ENCODE assay signal across 9 cellular contexts in genomic region chr2:96147593-96148201, GRCh38. TPM values are rescaled to one million over a fixed set of nuclear protein-coding genes. Genes with fewer than 3 reads are reported as not detected.
DNase-seq lines count a peak whose midpoint lies in the region; ATAC-seq and TF ChIP-seq lines count a peak whose summit lies in the region.
"Had no signal": no experiment of that assay in that cellular context is flagged by ENCODE, and none has a peak within 500 bp of the region (broad histone marks: within the 10 kb centered on the region; RNA-seq: fewer than 3 reads in every experiment).

No MANE protein-coding gene starts in this region.

- H3K4me3 ChIP-seq in CD4-positive, CD25-positive, alpha-beta regulatory T cell (ENCODE audit: low read depth, low read length) = peak overlapping the region; percentile 26
- H3K4me3 ChIP-seq in HCT116 (replicated peaks in 1 of 2; ENCODE audit: low read depth in 1 of 2, low read length in 2 of 2) = no peak overlapping the region
- H3K4me3 ChIP-seq in naive thymus-derived CD4-positive, alpha-beta T cell (ENCODE audit: low read length) = peak overlapping the region; percentile 39
- H3K4me3 ChIP-seq: left lung had no signal

- H2AFZ ChIP-seq in HCT116 (ENCODE audit: low read depth, low read length, poor library complexity, severe bottlenecking) = no peak overlapping the region

- intact Hi-C loops in HCT116 (cut with micrococcal nuclease) = no loop called here
- intact Hi-C loops in naive thymus-derived CD4-positive, alpha-beta T cell (cut with micrococcal nuclease) = loop anchor here (1.0 to 5.0 kb wide), 12 partner anchors 9 to 815 kb away; partner anchors contain the start of genes STARD7 (in 2 of the 2), ARID5A (in 1 of the 2), ASTL (in 1 of the 2) and CNNM3 (in 1 of the 2)

- ATAC-seq in CD4-positive, CD25-positive, alpha-beta regulatory T cell (ENCODE audit: low read depth in 2 of 2) = no peak
- ATAC-seq in HCT116 (no peak), HG02852 (IDR thresholded peaks at IDR 0.05; ENCODE audit: unreplicated experiment) (no peak)
- no peak for ATAC-seq in activated T-cell treated with anti-CD3 and anti-CD28 coated beads, Interleukin-2, amount 50 U/mL, for 72 hours (replicated peaks in 1 of 2)
- ATAC-seq in naive thymus-derived CD4-positive, alpha-beta T cell = no peak

- no peaks in the 10 kb centered on the region for H3K27me3 ChIP-seq in CD4-positive, CD25-positive, alpha-beta regulatory T cell (ENCODE audit: control insufficient read depth, insufficient read depth, low read length)
- H3K27me3 ChIP-seq in HCT116 (ENCODE audit: insufficient read depth, low read length) = no peaks in the 10 kb centered on the region
- H3K27me3 ChIP-seq in naive thymus-derived CD4-positive, alpha-beta T cell (ENCODE audit: control insufficient read depth in 2 of 2, insufficient read depth in 2 of 2, low read length in 2 of 2) = no peaks in the 10 kb centered on the region

- H3K36me3 Mint-ChIP-seq in CD4-positive, CD25-positive, alpha-beta regulatory T cell = no peaks in the 10 kb centered on the region
- H3K36me3 Mint-ChIP-seq in activated T-cell treated with anti-CD3 and anti-CD28 coated beads, Interleukin-2, amount 50 U/mL, for 72 hours (ENCODE audit: insufficient read depth in 2 of 2) = peaks cover 13 to 15% of the 10 kb centered on the region in 2 donors
- H3K36me3 Mint-ChIP-seq in naive thymus-derived CD4-positive, alpha-beta T cell = peaks cover 0 to 11% (median 0%) of the 10 kb centered on the region in 5 donors

- TF ChIP-seq CTCF in HCT116 (IDR thresholded peaks at IDR 0.05 in 2 of 3, conservative IDR thresholded peaks at IDR 0.05 in 1 of 3; ENCODE audit: borderline replicate concordance in 1 of 3, insufficient read depth in 1 of 3, low read depth in 2 of 3, low read length in 2 of 3) (0 out of 6 replicates have a peak, but pooled peaks of 1 of the 3 experiments have one; percentile 11), GM10266 (IDR thresholded peaks at IDR 0.05; ENCODE audit: control insufficient read depth, insufficient read depth, low read depth, missing control alignments) (no peak)

- H4K20me1 ChIP-seq in HCT116 (ENCODE audit: insufficient read depth) = no peaks in the 10 kb centered on the region

- H3K4me1 Mint-ChIP-seq in CD4-positive, CD25-positive, alpha-beta regulatory T cell = peaks cover 10 to 84% (median 35%) of the 10 kb centered on the region in 4 donors
- H3K4me1 Mint-ChIP-seq in activated T-cell treated with anti-CD3 and anti-CD28 coated beads, Interleukin-2, amount 50 U/mL, for 72 hours (ENCODE audit: low read depth) = peaks cover 73% of the 10 kb centered on the region
- peaks cover 42 to 81% (median 71%) of the 10 kb centered on the region in 7 donors for H3K4me1 Mint-ChIP-seq in naive thymus-derived CD4-positive, alpha-beta T cell

- TF ChIP-seq POLR2A in HCT116 (IDR thresholded peaks at IDR 0.05; ENCODE audit: borderline replicate concordance, extremely low read depth, insufficient read depth, insufficient read length) = no peak

- peaks cover 21% of the 10 kb centered on the region for H3K79me2 ChIP-seq in HCT116 (ENCODE audit: insufficient read depth, low read length)

- H3K9me3 Mint-ChIP-seq in CD4-positive, CD25-positive, alpha-beta regulatory T cell = peaks cover 0 to 2% (median 0%) of the 10 kb centered on the region in 7 donors
- H3K9me3 Mint-ChIP-seq in activated T-cell treated with anti-CD3 and anti-CD28 coated beads, Interleukin-2, amount 50 U/mL, for 72 hours = no peaks in the 10 kb centered on the region
- H3K9me3 Mint-ChIP-seq in naive thymus-derived CD4-positive, alpha-beta T cell = peaks cover 0 to 10% (median 0%) of the 10 kb centered on the region in 11 donors

- H3K36me3 ChIP-seq in CD4-positive, CD25-positive, alpha-beta regulatory T cell (ENCODE audit: control insufficient read depth, insufficient read depth, low read length) = peaks cover 7% of the 10 kb centered on the region
- H3K36me3 ChIP-seq in HCT116 (ENCODE audit: control insufficient read depth in 1 of 2, insufficient read depth in 2 of 2, low read length in 2 of 2) = peaks cover 4 to 15% of the 10 kb centered on the region in 2 experiments; a peak in 2 of 4 replicates
- H3K36me3 ChIP-seq in naive thymus-derived CD4-positive, alpha-beta T cell (ENCODE audit: control insufficient read depth in 2 of 3, insufficient read depth in 3 of 3, low read length in 3 of 3) = peaks cover 0 to 14% (median 0%) of the 10 kb centered on the region in 3 experiments
- H3K36me3 ChIP-seq: left lung had no signal

- no TSS peak for BruUV-seq in HCT116 (replicated peaks; lab: Mats Ljungman, UMichigan)

- H3K9me3 ChIP-seq in CD4-positive, CD25-positive, alpha-beta regulatory T cell (ENCODE audit: control insufficient read depth in 2 of 2, low read length in 2 of 2) = no peaks in the 10 kb centered on the region
- no peaks in the 10 kb centered on the region for H3K9me3 ChIP-seq in HCT116 (ENCODE audit: control insufficient read depth in 1 of 2, insufficient read depth in 1 of 2, low read depth in 1 of 2, low read length in 2 of 2)
- no peaks in the 10 kb centered on the region for H3K9me3 ChIP-seq in naive thymus-derived CD4-positive, alpha-beta T cell (ENCODE audit: control insufficient read depth in 2 of 3, low read length in 3 of 3)
- H3K9me3 ChIP-seq: left lung had no signal

- RAD21 ChIA-PET in HCT116 (lab: Charles Lee; ENCODE audit: low non-redundant PET in 1 of 2, low total read pairs in 2 of 2, uncharacterized antibody in 2 of 2, unreplicated experiment in 2 of 2) = interaction anchor here in 1 of 2 experiments (0.8 kb wide), 1 partner anchor 119 kb away, joined by 6 read pairs; no protein-coding TSS in a partner anchor

- H3K4me2 ChIP-seq in HCT116 (ENCODE audit: low read length) = peak overlapping the region; percentile 65

- H3K27me3 Mint-ChIP-seq in CD4-positive, CD25-positive, alpha-beta regulatory T cell = peaks cover 12% of the 10 kb centered on the region
- H3K27me3 Mint-ChIP-seq in activated T-cell treated with anti-CD3 and anti-CD28 coated beads, Interleukin-2, amount 50 U/mL, for 72 hours (ENCODE audit: low read depth) = no peaks in the 10 kb centered on the region
- no peaks in the 10 kb centered on the region for H3K27me3 Mint-ChIP-seq in naive thymus-derived CD4-positive, alpha-beta T cell

- H3K27ac Mint-ChIP-seq in CD4-positive, CD25-positive, alpha-beta regulatory T cell = peak overlapping the region; percentile 98 to 100 (median 100)
- H3K27ac Mint-ChIP-seq in activated T-cell treated with anti-CD3 and anti-CD28 coated beads, Interleukin-2, amount 50 U/mL, for 72 hours = peak overlapping the region; percentile 95
- peak overlapping the region; percentile 96 to 100 (median 99) for H3K27ac Mint-ChIP-seq in naive thymus-derived CD4-positive, alpha-beta T cell

- peaks cover 64% of the 10 kb centered on the region for H3K4me1 ChIP-seq in CD4-positive, CD25-positive, alpha-beta regulatory T cell (ENCODE audit: control insufficient read depth, insufficient read depth, low read length, poor library complexity, severe bottlenecking)
- H3K4me1 ChIP-seq in HCT116 (ENCODE audit: control insufficient read depth in 1 of 2, insufficient read depth in 2 of 2, low read length in 2 of 2) = peaks cover 20 to 47% of the 10 kb centered on the region in 2 experiments
- H3K4me1 ChIP-seq in naive thymus-derived CD4-positive, alpha-beta T cell (ENCODE audit: control insufficient read depth in 2 of 2, insufficient read depth in 2 of 2, low read length in 2 of 2) = peaks cover 53 to 65% of the 10 kb centered on the region in 2 donors

- H3K27ac ChIP-seq in CD4-positive, CD25-positive, alpha-beta regulatory T cell (ENCODE audit: insufficient read depth, low read length, poor library complexity, severe bottlenecking) = peak overlapping the region; percentile 100
- H3K27ac ChIP-seq in HCT116 (ENCODE audit: low read depth, low read length) = no peak overlapping the region; the same call in 1 of the 2 replicates
- peak overlapping the region; percentile 99 for H3K27ac ChIP-seq in naive thymus-derived CD4-positive, alpha-beta T cell (ENCODE audit: low read depth, low read length)

- CTCF ChIA-PET in HCT116 (lab: Charles Lee) = interaction anchor here (0.7 kb wide), 1 partner anchor 28 kb away, joined by 3 read pairs; no protein-coding TSS in a partner anchor
- CTCF ChIA-PET in naive thymus-derived CD4-positive, alpha-beta T cell (lab: Charles Lee) = interaction anchor here (1.0 to 15.4 kb wide), 5 partner anchors 9 to 35 kb away, joined by 3 to 401 read pairs (median 8); partner anchors contain the start of gene ASTL

- peak in 1 of 3 donors; percentile 42 for DNase-seq in CD4-positive, CD25-positive, alpha-beta regulatory T cell
- no peak for DNase-seq in HCT116 (ENCODE audit: low read depth, low spot score)
- peak; percentile 51 to 55 for DNase-seq in activated T-cell treated with anti-CD3 and anti-CD28 coated beads, Interleukin-2, amount 50 U/mL, for 72 hours
- peak in 1 of 9 donors; percentile 16 for DNase-seq in naive thymus-derived CD4-positive, alpha-beta T cell
- no peak for DNase-seq in cerebellum (ENCODE audit: low spot score)
- DNase-seq in foreskin melanocyte = no peak
- DNase-seq in GM10266 (ENCODE audit: extremely low spot score) = no peak

- H3K4me3 Mint-ChIP-seq in CD4-positive, CD25-positive, alpha-beta regulatory T cell = peak overlapping the region; percentile 68 to 94 (median 90)
- peak overlapping the region; percentile 76 to 94 for H3K4me3 Mint-ChIP-seq in activated T-cell treated with anti-CD3 and anti-CD28 coated beads, Interleukin-2, amount 50 U/mL, for 72 hours
- H3K4me3 Mint-ChIP-seq in naive thymus-derived CD4-positive, alpha-beta T cell = peak overlapping the region; percentile 85 to 98 (median 90)

- no peak for TF ChIP-seq RAD21 in HCT116 (IDR thresholded peaks at IDR 0.05; ENCODE audit: low read depth)

- POLR2A ChIA-PET in HCT116 (lab: Charles Lee) = no interaction called here
- POLR2A ChIA-PET in naive thymus-derived CD4-positive, alpha-beta T cell (lab: Charles Lee) = interaction anchor here (0.6 to 11.9 kb wide), 9 partner anchors 9 to 390 kb away, joined by 3 to 106 read pairs (median 13); partner anchors contain the start of genes ASTL and STARD7

- no peaks in the 10 kb centered on the region for H3K9me2 ChIP-seq in HCT116 (ENCODE audit: insufficient read depth)

- peak overlapping the region; percentile 3; the same call in 1 of the 2 replicates for H3K9ac ChIP-seq in HCT116 (ENCODE audit: low read length)

RNA-seq across cellular contexts. Expression of gene DUSP2, which starts 2.5 kb away (rescaled TPM):
- 566 TPM for total RNA-seq in CD4-positive, CD25-positive, alpha-beta regulatory T cell
- 10 to 100 TPM; 30.8 to 95.4 (median 44.5) TPM for polyA plus RNA-seq in CD4-positive, CD25-positive, alpha-beta regulatory T cell
- 24.5 TPM for total RNA-seq in HCT116 (2021; ENCODE audit: unreplicated experiment)
- polyA plus RNA-seq in HCT116 (2012) = 21.5 and 25.6 TPM in 2 replicates
- 100 to 1,000 TPM; 340 to 388 TPM for total RNA-seq in activated T-cell treated with anti-CD3 and anti-CD28 coated beads, Interleukin-2, amount 50 U/mL, for 72 hours
- 100 to 1,000 TPM in 2 of 5 experiments, 10 to 100 TPM in 3; 22.1 to 255 (median 50.3) TPM for total RNA-seq in naive thymus-derived CD4-positive, alpha-beta T cell
- polyA plus RNA-seq in naive thymus-derived CD4-positive, alpha-beta T cell = 10 to 100 TPM; 21.0 to 25.6 TPM
- total RNA-seq in cerebellum = 4.1 TPM

RNA-seq across cellular contexts. Expression of gene ASTL, which starts 9.4 kb away (rescaled TPM):
- 9.7 TPM for total RNA-seq in CD4-positive, CD25-positive, alpha-beta regulatory T cell
- polyA plus RNA-seq in CD4-positive, CD25-positive, alpha-beta regulatory T cell = under 1 TPM in 2 of 4 donors, not detected in 2; 0.23 to 0.39 TPM
- total RNA-seq in HCT116 (2021; ENCODE audit: unreplicated experiment) = 0.34 TPM
- 0.09 and 0.56 TPM in 2 replicates for polyA plus RNA-seq in HCT116 (2012)
- total RNA-seq in activated T-cell treated with anti-CD3 and anti-CD28 coated beads, Interleukin-2, amount 50 U/mL, for 72 hours = 1 to 10 TPM; 8.1 to 9.1 TPM
- 1 to 10 TPM in 2 of 5 experiments, under 1 TPM in 3; 0.65 to 7.5 (median 0.86) TPM for total RNA-seq in naive thymus-derived CD4-positive, alpha-beta T cell
- polyA plus RNA-seq in naive thymus-derived CD4-positive, alpha-beta T cell = under 1 TPM in 1 of 2 donors, not detected in 1; 0.19 TPM
- not detected for total RNA-seq in cerebellum
- total RNA-seq: left lung had no signal

RNA-seq across cellular contexts. Expression of gene ADRA2B, which starts 31.3 kb away (rescaled TPM):
- total RNA-seq in CD4-positive, CD25-positive, alpha-beta regulatory T cell = 1.0 TPM
- polyA plus RNA-seq in CD4-positive, CD25-positive, alpha-beta regulatory T cell = not detected
- total RNA-seq in HCT116 (2021; ENCODE audit: unreplicated experiment) = 0.47 TPM
- polyA plus RNA-seq in HCT116 (2012) = 0.21 and 0.27 TPM in 2 replicates
- total RNA-seq in activated T-cell treated with anti-CD3 and anti-CD28 coated beads, Interleukin-2, amount 50 U/mL, for 72 hours = 1 to 10 TPM; 1.7 to 2.1 TPM
- total RNA-seq in naive thymus-derived CD4-positive, alpha-beta T cell = under 1 TPM in 3 of 5 experiments, not detected in 2; 0.15 to 0.93 (median 0.76) TPM
- not detected for polyA plus RNA-seq in naive thymus-derived CD4-positive, alpha-beta T cell
- total RNA-seq in cerebellum = not detected

Comparison
In these comparisons a context has a peak if more than half of its experiments do, and no peak if none do; other contexts are left out.
1. DNase-seq: peak in activated T-cell treated with anti-CD3 and anti-CD28 coated beads, Interleukin-2, amount 50 U/mL, for 72 hours (2 of 2); none in HCT116 (single experiment), cerebellum (single experiment), foreskin melanocyte (single experiment) and GM10266 (single experiment).
2. H3K4me3 ChIP-seq: peak in CD4-positive, CD25-positive, alpha-beta regulatory T cell (single experiment) and naive thymus-derived CD4-positive, alpha-beta T cell (single experiment); none in HCT116 (0 of 2).
3. Peak in every context shown above with its lines, with median percentiles within 50 percentile points of each other: H3K27ac Mint-ChIP-seq and H3K4me3 Mint-ChIP-seq.